ENCODE assay signal across 20 cellular contexts in the genomic region with DNA sequence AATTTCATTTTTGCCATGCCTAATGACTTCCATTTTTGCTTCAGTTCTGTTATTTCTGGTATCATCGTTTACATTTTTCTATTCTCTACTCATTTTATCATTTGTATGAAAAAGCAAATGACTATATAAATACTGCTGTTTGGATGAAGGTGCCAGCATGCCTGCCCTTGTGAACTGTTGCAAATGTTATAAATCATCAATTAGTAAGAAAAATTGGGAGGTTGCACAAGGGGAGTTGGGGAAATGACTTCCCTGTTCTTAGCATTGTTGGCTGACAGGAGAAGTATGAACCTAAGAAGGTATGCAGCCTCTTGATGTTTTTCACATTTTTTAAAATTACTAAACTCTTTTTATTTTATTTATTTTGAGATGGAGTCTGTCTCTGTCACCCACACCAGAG. TPM values are rescaled to one million over a fixed set of nuclear protein-coding genes. Genes with fewer than 3 reads are reported as not detected.
DNase-seq lines count a peak whose midpoint lies in the region; ATAC-seq, FAIRE-seq and TF ChIP-seq lines count a peak whose summit lies in the region.
"Had no signal": no experiment of that assay in that cellular context is flagged by ENCODE, and none has a peak within 500 bp of the region (broad histone marks: within the 10 kb centered on the region; RNA-seq: fewer than 3 reads in every experiment).

No MANE protein-coding gene starts in this region.

- ATAC-seq in gastroesophageal sphincter: peak; percentile 63
- ATAC-seq: A549, HCT116, Panc1 had no signal

- no peak for TF ChIP-seq EP300 in gastroesophageal sphincter (IDR thresholded peaks at IDR 0.05)

- FAIRE-seq in GM12892 (lab: Jason Lieb, UNC): no peak
- FAIRE-seq: A549 had no signal

- H3K36me3 Mint-ChIP-seq in HFFc6 (ENCODE audit: low read depth): peaks cover 12% of the 10 kb centered on the region

- no peaks in the 10 kb centered on the region for H3K9me3 ChIP-seq in gastroesophageal sphincter
- H3K9me3 ChIP-seq: A549; BLaER1 treated with 17β-estradiol and CSF1 and Interleukin-3, amounts not matched to agents 10 nM and 100 nM; SJCRH30 had no signal

- peak overlapping the region in 3 of 4 donors; percentile 37 to 61 (median 56) for H3K27ac ChIP-seq in gastroesophageal sphincter
- no peak overlapping the region for H3K27ac ChIP-seq in substantia nigra (ENCODE audit: low read depth, low read length, poor library complexity, severe bottlenecking)
- H3K27ac ChIP-seq: A549; BLaER1 treated with 17β-estradiol and CSF1 and Interleukin-3, amounts not matched to agents 10 nM and 100 nM; SJCRH30 had no signal

- peak overlapping the region; percentile 49; the same call in 1 of the 2 replicates for H3K27ac Mint-ChIP-seq in HFFc6

- no peaks in the 10 kb centered on the region; the same call in 1 of the 2 replicates for H3K27me3 Mint-ChIP-seq in HFFc6 (ENCODE audit: insufficient read depth)

- in situ Hi-C loops in G401 (cut with HindIII; ENCODE audit: low sequenced_read_pairs): no loop called here

- TF ChIP-seq CTCF in AG10803 (conservative IDR thresholded peaks at IDR 0.05; ENCODE audit: low read length) (no peak), HFFc6 (IDR thresholded peaks at IDR 0.05) (no peak), gastroesophageal sphincter (IDR thresholded peaks at IDR 0.05) (no peak)

- TF ChIP-seq POLR2A in gastroesophageal sphincter (IDR thresholded peaks at IDR 0.05) (no peak), GM12892 (IDR thresholded peaks at IDR 0.05; ENCODE audit: low read depth, low read length) (no peak)

- peaks cover 23% of the 10 kb centered on the region for H3K4me1 Mint-ChIP-seq in HFFc6 (ENCODE audit: low read depth)

- H3K4me3 Mint-ChIP-seq in HFFc6: no peak overlapping the region
- H3K4me3 Mint-ChIP-seq: CD8-positive, alpha-beta memory T cell had no signal

- no peak overlapping the region for H3K4me3 ChIP-seq in AG10803 (ENCODE audit: low read length)
- H3K4me3 ChIP-seq in gastroesophageal sphincter: no peak overlapping the region
- H3K4me3 ChIP-seq: A549; BLaER1 treated with 17β-estradiol and CSF1 and Interleukin-3, amounts not matched to agents 10 nM and 100 nM; SJCRH30 had no signal

- no peaks in the 10 kb centered on the region for H3K9me3 Mint-ChIP-seq in HFFc6
- H3K9me3 Mint-ChIP-seq: CD8-positive, alpha-beta memory T cell had no signal

- peaks cover 0 to 20% of the 10 kb centered on the region in 2 donors for H3K36me3 ChIP-seq in gastroesophageal sphincter

- peak; percentile 89 for DNase-seq in AG10803 (ENCODE audit: low read depth)
- DNase-seq in HFFc6: no peak
- DNase-seq in amniotic epithelial cell (ENCODE audit: low read depth): peak; percentile 26
- no peak for DNase-seq in substantia nigra (lab: John Stamatoyannopoulos, UW)
- no peak for DNase-seq in medulla oblongata (ENCODE audit: extremely low spot score)
- no peak for DNase-seq in GM12892 (ENCODE audit: insufficient read length)
- no peak for DNase-seq in G401 (ENCODE audit: low spot score)
- DNase-seq: CD8-positive, alpha-beta memory T cell; DMS53; GOT3; MM.1S; NCI-H187 treated with DMSO at 0.1 percent for 48 hours; NCI-H2227 treated with DMSO at 0.1 percent for 48 hours; NCI-H524 treated with DMSO at 0.1 percent for 48 hours; SJCRH30 had no signal

- no peaks in the 10 kb centered on the region for H3K27me3 ChIP-seq in gastroesophageal sphincter
- H3K27me3 ChIP-seq: BLaER1 treated with 17β-estradiol and CSF1 and Interleukin-3, amounts not matched to agents 10 nM and 100 nM; SJCRH30 had no signal

- H3K4me1 ChIP-seq in gastroesophageal sphincter: peaks cover 0 to 62% (median 14%) of the 10 kb centered on the region in 3 donors
- H3K4me1 ChIP-seq: SJCRH30 had no signal

- WGBS in gastroesophageal sphincter (ENCODE audit: low coverage in 1 of 2), 2 donors: 14 to 30% methylated on average over 1 of the region's 1 CpG

RNA-seq across cellular contexts. Expression of a gene that starts 15.1 kb away (rescaled TPM):
- total RNA-seq in HFFc6 (2021; fragmentation: NEBNext Ultra II Directional; extraction: Animal tissue kit (Norgen Biotek cat#: 25700)): 10 to 100 TPM; 41.7 to 53.6 (median 49.3) TPM
- 10 to 100 TPM; 39.7 to 73.6 (median 65.2) TPM for total RNA-seq in gastroesophageal sphincter
- 48.3 TPM for polyA plus RNA-seq in GM12892 (2012; ENCODE audit: missing spikeins)
- total RNA-seq in G401 (2014; rRNA removed; shearing (Covaris generic)): 43.8 and 65.7 TPM in 2 replicates

RNA-seq across cellular contexts. Expression of a gene that starts 15.4 kb away (rescaled TPM):
- total RNA-seq in HFFc6 (2021; fragmentation: NEBNext Ultra II Directional; extraction: Animal tissue kit (Norgen Biotek cat#: 25700)): 10 to 100 TPM; 30.4 to 41.8 (median 37.3) TPM
- 10 to 100 TPM; 25.3 to 81.6 (median 41.6) TPM for total RNA-seq in gastroesophageal sphincter
- 37.7 TPM for polyA plus RNA-seq in GM12892 (2012; ENCODE audit: missing spikeins)
- 6.0 and 13.7 TPM in 2 replicates for total RNA-seq in G401 (2014; rRNA removed; shearing (Covaris generic))

RNA-seq across cellular contexts. Expression of a gene that starts 42.3 kb away (rescaled TPM):
- total RNA-seq in HFFc6 (2021; fragmentation: NEBNext Ultra II Directional; extraction: Animal tissue kit (Norgen Biotek cat#: 25700)): 10 to 100 TPM; 77.9 to 91.6 (median 80.1) TPM
- 10 to 100 TPM; 29.7 to 60.6 (median 50.7) TPM for total RNA-seq in gastroesophageal sphincter
- polyA plus RNA-seq in GM12892 (2012; ENCODE audit: missing spikeins): 37.6 TPM
- total RNA-seq in G401 (2014; rRNA removed; shearing (Covaris generic)): 36.5 and 74.5 TPM in 2 replicates

RNA-seq across cellular contexts. Expression of a gene that starts 42.9 kb away (rescaled TPM):
- total RNA-seq in HFFc6 (2021; fragmentation: NEBNext Ultra II Directional; extraction: Animal tissue kit (Norgen Biotek cat#: 25700)): 1 to 10 TPM; 3.5 to 9.1 (median 4.5) TPM
- 10 to 100 TPM; 11.2 to 22.9 (median 18.9) TPM for total RNA-seq in gastroesophageal sphincter
- 2.0 TPM for polyA plus RNA-seq in GM12892 (2012; ENCODE audit: missing spikeins)
- 15.1 and 18.8 TPM in 2 replicates for total RNA-seq in G401 (2014; rRNA removed; shearing (Covaris generic))

RNA-seq across cellular contexts. Expression of a gene that starts 52.1 kb away (rescaled TPM):
- 100 to 1,000 TPM; 712 to 903 (median 850) TPM for total RNA-seq in HFFc6 (2021; fragmentation: NEBNext Ultra II Directional; extraction: Animal tissue kit (Norgen Biotek cat#: 25700))
- 1,000 to 10,000 TPM in 1 of 4 donors, 100 to 1,000 TPM in 3; 393 to 1,204 (median 723) TPM for total RNA-seq in gastroesophageal sphincter
- polyA plus RNA-seq in GM12892 (2012; ENCODE audit: missing spikeins): 2,487 TPM
- total RNA-seq in G401 (2014; rRNA removed; shearing (Covaris generic)): 758 and 1,281 TPM in 2 replicates

Comparison
In these comparisons a context has a peak if more than half of its experiments do, and no peak if none do; other contexts are left out.
1. DNase-seq: peak in AG10803 (single experiment) and amniotic epithelial cell (single experiment); none in HFFc6 (single experiment), substantia nigra (0 of 49), medulla oblongata (single experiment), GM12892 (single experiment) and G401 (single experiment).